Comparison of ENCODE assay signal across 1 cellular context in genomic region chr1:3857791-3858129, GRCh38.
TF ChIP-seq lines count a peak whose summit lies in the region.

No MANE protein-coding gene starts in this region.

TF ChIP-seq in A549, 52 proteins besides CTCF, POLR2A, EP300 and RAD21 (continued from another document):
- TF ChIP-seq HOXB5 (CRISPR knock-in tag; IDR thresholded peaks at IDR 0.05), result no peak
- TF ChIP-seq RFX5 (IDR thresholded peaks at IDR 0.05), result no peak
- TF ChIP-seq RARB (CRISPR knock-in tag; IDR thresholded peaks at IDR 0.05), result no peak
- no peak for TF ChIP-seq MAX (IDR thresholded peaks at IDR 0.05)
- no peak for TF ChIP-seq JUNB (IDR thresholded peaks at IDR 0.05)
- TF ChIP-seq HOXB13 (CRISPR knock-in tag; IDR thresholded peaks at IDR 0.05; ENCODE audit: low read depth), result no peak
- no peak for TF ChIP-seq CHD2 (IDR thresholded peaks at IDR 0.05; ENCODE audit: low read length, partially characterized antibody)
TF ChIP-seq in A549: peak in this region for 0.
